ENCODE assay signal across 9 cellular contexts in genomic region chr11:128551641-128552335, GRCh38. TPM values are rescaled to one million over a fixed set of nuclear protein-coding genes. Genes with fewer than 3 reads are reported as not detected.
DNase-seq lines count a peak whose midpoint lies in the region; ATAC-seq, FAIRE-seq and TF ChIP-seq lines count a peak whose summit lies in the region.
"Had no signal": no experiment of that assay in that cellular context is flagged by ENCODE, and none has a peak within 500 bp of the region (broad histone marks: within the 10 kb centered on the region; RNA-seq: fewer than 3 reads in every experiment).

No MANE protein-coding gene starts in this region.

- no peaks in the 10 kb centered on the region for H3K9me1 ChIP-seq in K562 (ENCODE audit: control insufficient read depth, insufficient read depth, low read length)

- H3K27me3 Mint-ChIP-seq in type B pancreatic cell, result peaks cover 52% of the 10 kb centered on the region

- TF ChIP-seq CTCF in GM12875 (IDR thresholded peaks at IDR 0.05; ENCODE audit: borderline replicate concordance, insufficient read depth, low read depth, low read length) (no peak), K562 (IDR thresholded peaks at IDR 0.05 in 2 of 3, conservative IDR thresholded peaks at IDR 0.05 in 1 of 3; ENCODE audit: insufficient read depth in 2 of 3, low read depth in 1 of 3, low read length in 3 of 3) (no peak), type B pancreatic cell (conservative IDR thresholded peaks at IDR 0.05) (no peak)

- FAIRE-seq in K562 (lab: Jason Lieb, UNC), result no peak
- FAIRE-seq: H1 had no signal

- CTCF ChIA-PET in K562 (lab: Yijun Ruan, JAX; ENCODE audit: low intra/inter-chr PET ratio), result no interaction called here

- H3K79me2 ChIP-seq in K562 (ENCODE audit: control insufficient read depth, insufficient read depth, low read length), result no peaks in the 10 kb centered on the region

- H3K27ac ChIP-seq in K562 (ENCODE audit: extremely low read depth, low read depth, low read length), result no peak overlapping the region

- TF ChIP-seq POLR2A in K562 (conservative IDR thresholded peaks at IDR 0.05), result no peak

- no peak for TF ChIP-seq RAD21 in K562 (CRISPR knock-in tag; conservative IDR thresholded peaks at IDR 0.05 in 1 of 2, IDR thresholded peaks at IDR 0.05 in 1 of 2)

- BruUV-seq in K562 (replicated peaks; lab: Mats Ljungman, UMichigan), result no TSS peak

- intact Hi-C loops in K562 (cut with micrococcal nuclease), result no loop called here

- no peak overlapping the region; the same call in 1 of the 2 replicates for H3K4me2 ChIP-seq in K562 (ENCODE audit: insufficient read depth, low read length)

- H3K27me3 ChIP-seq in K562 (ENCODE audit: control insufficient read depth in 2 of 2, insufficient read depth in 2 of 2, low read length in 2 of 2), result peaks cover 0 to 8% of the 10 kb centered on the region in 2 experiments; a peak in 2 of 5 replicates

- in situ Hi-C loops in K562 (cut with MboI), result no loop called here

- no peaks in the 10 kb centered on the region for H3K36me3 ChIP-seq in K562 (ENCODE audit: control insufficient read depth, insufficient read depth, low read length)

- POLR2A ChIA-PET in K562 (lab: Yijun Ruan, JAX), result no interaction called here

- H3K4me3 ChIP-seq in GM12875 (ENCODE audit: low read depth, low read length) (peak overlapping the region; percentile 33), K562 (no peak overlapping the region)

- H3K4me3 Mint-ChIP-seq in type B pancreatic cell, result no peak overlapping the region

- peaks cover 0 to 4% of the 10 kb centered on the region in 2 experiments; a peak in 3 of 5 replicates for H3K4me1 ChIP-seq in K562 (replicated peaks in 1 of 2; ENCODE audit: control insufficient read depth in 2 of 2, insufficient read depth in 2 of 2, low read length in 2 of 2)

- no peak overlapping the region for H3K9ac ChIP-seq in K562 (ENCODE audit: insufficient read depth in 1 of 2, low read depth in 2 of 2, low read length in 2 of 2)

- no peaks in the 10 kb centered on the region for H3K36me3 Mint-ChIP-seq in type B pancreatic cell

- H3K4me1 Mint-ChIP-seq in type B pancreatic cell (ENCODE audit: unreplicated experiment), result peaks cover 42% of the 10 kb centered on the region

- TF ChIP-seq EP300 in K562 (IDR thresholded peaks at IDR 0.05; ENCODE audit: low read length), result peak; percentile 90; the same call in 1 of the 2 replicates

- H3K9me3 ChIP-seq in K562 (replicated peaks; ENCODE audit: control insufficient read depth, insufficient read depth, low read depth, low read length), result no peaks in the 10 kb centered on the region

- H4K20me1 ChIP-seq in K562 (replicated peaks; ENCODE audit: control insufficient read depth, insufficient read depth, low read length), result no peaks in the 10 kb centered on the region

- H3K27ac Mint-ChIP-seq in type B pancreatic cell, result no peak overlapping the region

- 3% methylated on average over 9 of the region's 9 CpGs for WGBS in K562 (ENCODE audit: insufficient coverage, low coverage, missing lambda C conversion rate)

- no peak overlapping the region for H2AFZ ChIP-seq in K562 (ENCODE audit: low read depth, low read length)

- DNase-seq in K562 (ENCODE audit: extremely low read depth in 1 of 4, low spot score in 3 of 4) (no peak), type B pancreatic cell (ENCODE audit: extremely low spot score, unreplicated experiment) (no peak), T-helper 9 cell (no peak), midbrain (lab: John Stamatoyannopoulos, UW) (no peak), nucleus accumbens (lab: John Stamatoyannopoulos, UW) (no peak)

- no peaks in the 10 kb centered on the region for H3K9me3 Mint-ChIP-seq in type B pancreatic cell

- ATAC-seq in GM19452 (IDR thresholded peaks at IDR 0.05; ENCODE audit: unreplicated experiment), result peak; percentile 74
- ATAC-seq in HG03342 (IDR thresholded peaks at IDR 0.05; ENCODE audit: unreplicated experiment), result peak; percentile 61
- peak; percentile 28; the same call in 1 of the 3 replicates for ATAC-seq in K562

TF ChIP-seq in K562, 482 proteins besides CTCF, POLR2A, EP300 and RAD21 (continues in another document):
- TF ChIP-seq GABPA (tag; conservative IDR thresholded peaks at IDR 0.05; ENCODE audit: low read depth) (peak; percentile 19; the same call in 1 of the 2 replicates), JUNB (CRISPR knock-in tag; conservative IDR thresholded peaks at IDR 0.05) (0 out of 2 replicates have a peak, but pooled peaks have one; percentile 45), ZNF197 (CRISPR knock-in tag; IDR thresholded peaks at IDR 0.05; ENCODE audit: low read depth) (peak; percentile 2; the same call in 1 of the 2 replicates), HIVEP1 (CRISPR knock-in tag; IDR thresholded peaks at IDR 0.05) (peak; percentile 22; the same call in 1 of the 2 replicates), MCM3 (IDR thresholded peaks at IDR 0.05) (no peak), JUND (IDR thresholded peaks at IDR 0.05; ENCODE audit: borderline replicate concordance, low read depth, low read length) (peak; percentile 28; the same call in 1 of the 2 replicates), JUND (tag; IDR thresholded peaks at IDR 0.05; ENCODE audit: borderline replicate concordance, low read depth, low read length) (no peak), ZNF311 (CRISPR knock-in tag; IDR thresholded peaks at IDR 0.05) (0 out of 2 replicates have a peak, but pooled peaks have one; percentile 57), RNF2 (IDR thresholded peaks at IDR 0.05) (peak; percentile 84; the same call in 1 of the 2 replicates), NR2C2 (CRISPR knock-in tag; IDR thresholded peaks at IDR 0.05) (no peak), NR2C2 (tag; IDR thresholded peaks at IDR 0.05) (peak; percentile 59; the same call in 1 of the 2 replicates), ZNF584 (CRISPR knock-in tag; IDR thresholded peaks at IDR 0.05; ENCODE audit: low read depth) (peak; percentile 78), HDAC1 (IDR thresholded peaks at IDR 0.05) (no peak), MEF2A (IDR thresholded peaks at IDR 0.05; ENCODE audit: control insufficient read depth, low read depth, low read length) (no peak), CEBPG (CRISPR knock-in tag; IDR thresholded peaks at IDR 0.05) (peak; percentile 40; the same call in 1 of the 2 replicates), CEBPG (tag; conservative IDR thresholded peaks at IDR 0.05 in 1 of 2, IDR thresholded peaks at IDR 0.05 in 1 of 2) (peak; percentile 45 to 95; a peak in 3 of 4 replicates), ZNF589 (CRISPR knock-in tag; IDR thresholded peaks at IDR 0.05; ENCODE audit: low read depth) (peak; percentile 47; the same call in 1 of the 2 replicates), NR4A1 (CRISPR knock-in tag; IDR thresholded peaks at IDR 0.05) (no peak), NR4A1 (tag; IDR thresholded peaks at IDR 0.05) (no peak), FOSL1 (tag; conservative IDR thresholded peaks at IDR 0.05) (peak; percentile 80), BCL6 (CRISPR knock-in tag; IDR thresholded peaks at IDR 0.05) (peak; percentile 33; the same call in 1 of the 2 replicates), HDAC6 (IDR thresholded peaks at IDR 0.05; ENCODE audit: low read depth, low read length) (no peak), RBBP5 (IDR thresholded peaks at IDR 0.05; ENCODE audit: borderline replicate concordance, insufficient read depth, low read length, poor library complexity, severe bottlenecking) (no peak), HMBOX1 (IDR thresholded peaks at IDR 0.05) (peak; percentile 68; the same call in 1 of the 2 replicates), ZSCAN32 (CRISPR knock-in tag; IDR thresholded peaks at IDR 0.05) (peak; percentile 60; the same call in 1 of the 2 replicates), ATF7 (IDR thresholded peaks at IDR 0.05) (peak; percentile 37; the same call in 1 of the 2 replicates)
- TF ChIP-seq, protein P1, sequence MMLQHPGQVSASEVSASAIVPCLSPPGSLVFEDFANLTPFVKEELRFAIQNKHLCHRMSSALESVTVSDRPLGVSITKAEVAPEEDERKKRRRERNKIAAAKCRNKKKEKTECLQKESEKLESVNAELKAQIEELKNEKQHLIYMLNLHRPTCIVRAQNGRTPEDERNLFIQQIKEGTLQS (IDR thresholded peaks at IDR 0.05), result peak; percentile 38; the same call in 1 of the 2 replicates
- TF ChIP-seq, protein P1 (CRISPR knock-in tag; conservative IDR thresholded peaks at IDR 0.05), result no peak

RNA-seq across cellular contexts. Expression of gene ETS1, which starts 35.6 kb away (rescaled TPM):
- total RNA-seq in K562 (2011; cell fraction: chromatin; rRNA removed; ENCODE audit: low replicate concordance), result not detected in 2 replicates
- total RNA-seq in K562 (2011; cell fraction: nucleolus; rRNA removed), result not detected in 2 replicates
- not detected in 2 replicates for total RNA-seq in K562 (2011; cell fraction: nucleoplasm; rRNA removed)
- 0.16 and 0.23 TPM in 2 replicates for total RNA-seq in K562 (2014; rRNA removed)
- total RNA-seq in K562 (2014; rRNA removed; fragmentation: Illumina TruSeq; extraction: Trizol), result 0.33 and 0.38 TPM in 2 replicates
- total RNA-seq in K562 (2015; rRNA removed; fragmentation: Illumina TruSeq; extraction: Trizol), result 0.15 and 0.25 TPM in 2 replicates
- total RNA-seq in K562 (2021), result 1.4 and 1.6 TPM in 2 replicates
- polyA plus RNA-seq in K562 (2011; rRNA removed), result 0.03 and 0.13 TPM in 2 replicates
- polyA plus RNA-seq in K562 (2011; cell fraction: cytosol; rRNA removed), result 0.16 TPM in 1 of 2 replicates, not detected in the other
- 0.03 and 0.06 TPM in 2 replicates for polyA plus RNA-seq in K562 (2011; cell fraction: nucleus; rRNA removed)
- polyA plus RNA-seq in K562 (2012), result 1.0 and 11.5 TPM in 2 replicates
- polyA plus RNA-seq in K562 (2014; fragmentation: Illumina TruSeq; extraction: Trizol), result 0.50 and 0.54 TPM in 2 replicates
- polyA plus RNA-seq in K562 (2014; fragmentation: Nextera tagmentation; extraction: Ambion mirVana), result under 1 TPM; 0.04 to 0.11 TPM
- polyA plus RNA-seq in K562 (2014; rRNA removed), result 0.18 and 0.21 TPM in 2 replicates
- polyA minus RNA-seq in K562 (2011; rRNA and poly(A)+ RNA removed), result 0.14 TPM in 1 of 2 replicates, not detected in the other
- polyA minus RNA-seq in K562 (2011; cell fraction: cytosol; rRNA and poly(A)+ RNA removed), result not detected in 2 replicates
- not detected in 2 replicates for polyA minus RNA-seq in K562 (2011; cell fraction: nucleus; rRNA and poly(A)+ RNA removed)
- 14.6 and 40.6 TPM in 2 replicates for total RNA-seq in type B pancreatic cell (ENCODE audit: low replicate concordance)
